Comparison of ENCODE assay signal across 8 cellular contexts in the genomic region with DNA sequence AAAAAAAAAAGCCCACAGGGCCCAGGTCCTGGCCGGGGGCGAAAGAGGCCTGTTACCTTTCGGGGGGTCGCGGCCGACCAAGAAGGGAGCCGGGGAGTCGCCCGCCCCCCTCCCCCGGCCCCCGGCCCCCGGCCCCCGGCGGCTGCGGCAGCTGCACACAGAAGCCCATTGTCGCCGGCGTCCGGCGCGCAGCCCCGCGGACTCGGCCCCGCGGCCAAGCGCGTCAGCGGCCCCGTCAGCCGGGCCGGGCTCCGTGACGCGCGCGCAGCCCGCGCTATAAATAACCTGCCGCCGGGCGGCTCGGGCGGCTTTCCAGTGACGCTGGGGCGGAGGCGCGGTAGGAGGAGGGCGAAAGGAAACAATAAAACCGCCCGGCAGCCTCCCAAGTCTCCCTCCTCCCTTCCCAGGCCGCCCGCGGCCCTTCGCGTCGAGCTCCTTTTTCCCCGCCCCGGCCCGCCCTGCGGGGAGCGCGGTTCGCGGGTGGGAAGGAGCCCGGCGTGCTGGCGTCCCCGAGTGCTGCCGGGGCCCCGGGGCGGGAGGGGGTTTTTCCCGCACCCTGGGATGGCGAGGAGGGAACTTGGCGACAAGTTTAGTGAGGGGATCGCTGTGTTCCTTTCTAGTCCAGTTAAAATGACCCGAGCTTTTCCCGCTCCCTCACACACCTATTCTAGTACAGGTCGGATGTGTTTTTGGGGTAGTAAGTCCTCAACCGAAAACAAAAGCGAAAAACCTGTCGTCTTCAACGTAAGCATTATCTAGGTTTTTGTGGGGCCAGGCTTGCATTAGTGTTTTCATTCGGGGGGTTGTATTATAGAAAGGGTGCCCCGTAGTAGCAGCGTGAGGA. TPM values are rescaled to one million over a fixed set of nuclear protein-coding genes. Genes with fewer than 3 reads are reported as not detected.
DNase-seq lines count a peak whose midpoint lies in the region; ATAC-seq and TF ChIP-seq lines count a peak whose summit lies in the region.

No MANE protein-coding gene starts in this region.

- H3K79me1 ChIP-seq in H9 (ENCODE audit: insufficient read depth, low read depth, low read length, poor library complexity, severe bottlenecking), result no peaks in the 10 kb centered on the region

- H3K27me3 ChIP-seq in H9 (ENCODE audit: insufficient read depth, low read length) (no peaks in the 10 kb centered on the region), suprapubic skin (no peaks in the 10 kb centered on the region)

- no peak overlapping the region for H2AK5ac ChIP-seq in H9 (ENCODE audit: insufficient read length, low read length)

- H2BK120ac ChIP-seq in H9 (ENCODE audit: low read depth, low read length, poor library complexity, severe bottlenecking), result peak overlapping the region; percentile 73

- H3K4me2 ChIP-seq in H9 (ENCODE audit: insufficient read depth, insufficient read length, low read length), result peak overlapping the region; percentile 90

- H3K27ac ChIP-seq in H9 (ENCODE audit: insufficient read length, low read depth, low read length) (peak overlapping the region; percentile 41), suprapubic skin (peak overlapping the region; percentile 100)

- H3K23ac ChIP-seq in H9 (ENCODE audit: insufficient read length, low read depth, low read length), result no peak overlapping the region

- no peak overlapping the region for H4K91ac ChIP-seq in H9 (ENCODE audit: insufficient read length, low read depth, low read length)

- H3K36me3 ChIP-seq in suprapubic skin, result no peaks in the 10 kb centered on the region

- H3K4ac ChIP-seq in H9 (ENCODE audit: low read depth, low read length), result no peak overlapping the region; the same call in 1 of the 2 replicates

- peak overlapping the region; percentile 92; the same call in 1 of the 2 replicates for H3K14ac ChIP-seq in H9 (ENCODE audit: insufficient read depth, low read length)

- H3K27ac Mint-ChIP-seq in H9, result peak overlapping the region; percentile 95 to 98 (median 96); a peak in 6 of 7 replicates

- TF ChIP-seq POLR2A in suprapubic skin (IDR thresholded peaks at IDR 0.05), result peak in 1 of 2 donors; percentile 86

- H3T11ph ChIP-seq in H9 (ENCODE audit: low read length), result peak overlapping the region; percentile 37

- peak; percentile 92 for ATAC-seq in omental fat pad (ENCODE audit: low FRiP score)

- H3K4me1 Mint-ChIP-seq in H9, result peaks cover 44 to 51% of the 10 kb centered on the region in 2 experiments

- H3K4me3 Mint-ChIP-seq in H9, result peak overlapping the region; percentile 89 to 90

- H3K27me3 Mint-ChIP-seq in H9 (ENCODE audit: low read depth), result peaks cover 8% of the 10 kb centered on the region; the same call in 1 of the 2 replicates

- DNase-seq in GDM1 (lab: John Stamatoyannopoulos, UW) (peak; percentile 87), H9 (peak; percentile 83), LoVo (ENCODE audit: low spot score) (peak; percentile 93), SK-N-DZ (ENCODE audit: low spot score) (peak; percentile 47), globus pallidus (ENCODE audit: low spot score) (peak; percentile 95), omental fat pad (ENCODE audit: low spot score) (peak; percentile 66), suprapubic skin (ENCODE audit: low spot score in 2 of 2) (peak; percentile 96 to 97)
- DNase-seq in activated naive CD4-positive, alpha-beta T cell treated with anti-CD3 and anti-CD28 coated beads, Interleukin-2, amount 50 U/mL, for 16 hours, result peak; percentile 83

- no peak overlapping the region for H3K56ac ChIP-seq in H9 (ENCODE audit: insufficient read length, low read depth, low read length)

- no peak overlapping the region for H2BK20ac ChIP-seq in H9 (ENCODE audit: low read depth, low read length, poor library complexity, severe bottlenecking)

- H4K20me1 ChIP-seq in H9 (ENCODE audit: control insufficient read depth, insufficient read depth, insufficient read length), result no peaks in the 10 kb centered on the region

- H3K4me1 ChIP-seq in H9 (ENCODE audit: insufficient read depth, low read length) (no peaks in the 10 kb centered on the region; the same call in 1 of the 2 replicates), suprapubic skin (peaks cover 15% of the 10 kb centered on the region)

- TF ChIP-seq EP300 in suprapubic skin (IDR thresholded peaks at IDR 0.05), result no peak

- no peaks in the 10 kb centered on the region; a peak in 1 of 7 replicates for H3K36me3 Mint-ChIP-seq in H9 (ENCODE audit: insufficient read depth in 1 of 3, low read depth in 3 of 3)

- H2BK15ac ChIP-seq in H9 (ENCODE audit: low read depth, low read length), result no peak overlapping the region

- H3K4me3 ChIP-seq in suprapubic skin, result peak overlapping the region; percentile 95

- H3K9ac ChIP-seq in H9 (ENCODE audit: extremely low read depth, insufficient read length, low read length), result peak overlapping the region; percentile 90

- WGBS in H9 (ENCODE audit: extremely low coverage, insufficient read length, low lambda C conversion rate), result no CpG with 5 or more reads among the region's 86 CpGs
- under 1% methylated on average over 65 of the region's 86 CpGs for WGBS in suprapubic skin

- no peak overlapping the region for H4K5ac ChIP-seq in H9 (ENCODE audit: insufficient read length, low read depth, low read length)

- no peaks in the 10 kb centered on the region for H3K9me3 Mint-ChIP-seq in H9

- H2BK12ac ChIP-seq in H9 (ENCODE audit: insufficient read length, low read depth, low read length), result no peak overlapping the region

- H3K79me2 ChIP-seq in H9 (ENCODE audit: insufficient read depth, low read length), result no peaks in the 10 kb centered on the region

- H3K23me2 ChIP-seq in H9 (ENCODE audit: insufficient read length, low read depth, low read length, poor library complexity, severe bottlenecking), result peaks cover 7% of the 10 kb centered on the region

- TF ChIP-seq CTCF in H9 (conservative IDR thresholded peaks at IDR 0.05), result no peak
- TF ChIP-seq CTCF in omental fat pad (IDR thresholded peaks at IDR 0.05), result no peak
- TF ChIP-seq CTCF in suprapubic skin (IDR thresholded peaks at IDR 0.05), result no peak

- H3K18ac ChIP-seq in H9 (ENCODE audit: insufficient read length, low read depth, low read length), result peak overlapping the region; percentile 91

- H2AFZ ChIP-seq in H9 (ENCODE audit: low read length), result peak overlapping the region; percentile 17

- no peak overlapping the region for H2BK5ac ChIP-seq in H9 (ENCODE audit: insufficient read length, low read length)

- no peaks in the 10 kb centered on the region for H3K9me3 ChIP-seq in H9 (ENCODE audit: control insufficient read depth, low read depth, low read length)
- H3K9me3 ChIP-seq in suprapubic skin, result no peaks in the 10 kb centered on the region

- H4K8ac ChIP-seq in H9 (replicated peaks; ENCODE audit: insufficient read length, low read depth, low read length), result no peak overlapping the region

RNA-seq across cellular contexts. Expression of gene NR4A2, which starts 10.0 kb away (rescaled TPM):
- total RNA-seq in H9 (2021), result 1.5 and 2.0 TPM in 2 replicates
- 0.13 and 0.28 TPM in 2 replicates for polyA plus RNA-seq in SK-N-DZ (2014; cell fraction: cytosol; rRNA removed)
- 0.21 TPM in 1 of 2 replicates, not detected in the other for polyA plus RNA-seq in SK-N-DZ (2014; cell fraction: nucleus; rRNA removed)
- total RNA-seq in omental fat pad, result 100 to 1,000 TPM in 1 of 4 donors, 10 to 100 TPM in 2, 1 to 10 TPM in 1; 6.0 to 178 (median 13.6) TPM
- total RNA-seq in suprapubic skin, result 10 to 100 TPM in 3 of 4 donors, 1 to 10 TPM in 1; 9.5 to 21.7 (median 19.8) TPM

Comparison
In these comparisons a context has a peak if more than half of its experiments do, and no peak if none do; other contexts are left out.
1. Peak in every context shown above with its lines: DNase-seq, ATAC-seq, H3K4me3 ChIP-seq and H3K27ac ChIP-seq.